10 cellular contexts compared by ENCODE assay signal in the genomic region with DNA sequence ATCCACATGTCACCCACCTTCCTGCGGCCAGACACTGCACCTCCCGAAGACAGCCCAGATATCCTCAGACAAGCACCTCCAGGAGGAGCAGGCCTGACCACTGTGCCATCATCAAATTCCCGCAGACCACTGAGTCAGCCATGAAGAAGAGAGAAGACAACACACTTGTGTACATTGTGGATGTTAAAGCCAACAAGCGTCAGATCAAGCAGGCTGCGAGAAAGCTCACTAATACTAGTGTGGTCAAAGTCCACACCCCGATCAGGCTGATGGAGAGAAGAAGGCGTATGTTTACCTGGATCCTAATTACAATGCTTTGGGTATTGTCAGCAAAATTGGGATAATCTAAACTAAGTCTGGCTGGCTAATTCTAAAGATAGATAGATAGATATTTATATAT. TPM values are rescaled to one million over a fixed set of nuclear protein-coding genes. Genes with fewer than 3 reads are reported as not detected.
"Had no signal": no experiment of that assay in that cellular context is flagged by ENCODE, and none has a peak within 500 bp of the region (broad histone marks: within the 10 kb centered on the region; RNA-seq: fewer than 3 reads in every experiment).

No MANE protein-coding gene starts in this region.

- H3K4me2 ChIP-seq: GM23338 had no signal

- H3K36me3 ChIP-seq: HAP-1 had no signal

- H3K27ac ChIP-seq: HL-60 had no signal

- DNase-seq: H7, HFFc6, IMR-90 had no signal

- H3K4me1 ChIP-seq: HAP-1 had no signal

- H3K9me3 ChIP-seq: HAP-1 had no signal

- ATAC-seq: GM23338, HCT116, K562 had no signal

- H3K4me3 ChIP-seq: GM23338, HAP-1, K562 had no signal

- H2AFZ ChIP-seq: GM23338 had no signal

- FAIRE-seq: K562 had no signal

RNA-seq across cellular contexts. Expression of a gene that starts 41.4 kb away (rescaled TPM):
- total RNA-seq: GM23338, H4, H7, HFFc6, HT1080, IMR-90, K562 had no signal
- polyA plus RNA-seq: GM23338, IMR-90, K562 had no signal
